ENCODE assay signal across 8 cellular contexts in the genomic region with DNA sequence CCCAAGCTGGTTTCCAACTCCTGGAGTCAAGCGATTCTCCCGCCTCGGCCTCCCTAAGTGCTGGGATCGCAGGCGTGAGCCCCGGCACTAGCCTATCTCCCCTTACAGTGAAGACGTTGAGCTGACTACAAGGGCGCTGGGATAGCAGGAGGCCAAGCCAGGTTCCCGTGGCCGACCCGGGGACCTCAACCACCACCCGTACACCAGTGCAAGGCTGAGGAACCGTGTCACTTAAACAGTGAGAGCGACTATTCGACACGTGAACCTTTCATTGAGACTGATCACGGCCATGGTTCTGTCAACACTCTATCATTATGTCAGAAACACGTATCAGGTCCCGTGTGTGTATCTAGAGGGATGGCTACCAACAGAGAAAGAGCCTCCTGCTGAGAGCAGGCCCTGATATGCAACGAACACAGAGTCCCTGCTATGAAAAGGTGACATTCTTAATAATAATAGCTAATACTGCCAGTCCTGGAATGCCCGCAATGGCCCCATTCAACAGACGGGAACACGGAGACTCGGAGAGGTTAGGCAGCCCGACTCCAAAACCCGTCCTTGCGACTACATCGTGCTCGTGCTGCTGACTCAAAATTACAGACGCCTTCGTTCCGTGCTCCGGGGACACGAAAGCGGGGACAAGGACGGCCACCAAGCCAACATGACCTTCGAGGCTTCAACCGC.
DNase-seq lines count a peak whose midpoint lies in the region; ATAC-seq and TF ChIP-seq lines count a peak whose summit lies in the region.

No MANE protein-coding gene starts in this region.

- in situ Hi-C loops in astrocyte of the spinal cord (cut with HindIII; ENCODE audit: low sequenced_read_pairs) = no loop called here

- no peak for TF ChIP-seq CTCF in astrocyte of the spinal cord (IDR thresholded peaks at IDR 0.05; ENCODE audit: low read depth, low read length)

- H3K4me3 ChIP-seq in astrocyte of the spinal cord (ENCODE audit: low read depth, low read length) (peak overlapping the region; percentile 82), stomach smooth muscle (ENCODE audit: low read length in 2 of 2) (peak overlapping the region; percentile 79 to 91)

- peak overlapping the region; percentile 98 for H3K27ac ChIP-seq in stomach smooth muscle (ENCODE audit: low read length)

- peak overlapping the region; percentile 95 to 96 for H3K9ac ChIP-seq in stomach smooth muscle (ENCODE audit: low read length in 2 of 2)

- no peaks in the 10 kb centered on the region for H3K27me3 ChIP-seq in stomach smooth muscle (ENCODE audit: control insufficient read depth in 1 of 2, insufficient read depth in 2 of 2, low read length in 2 of 2)

- H3K36me3 ChIP-seq in stomach smooth muscle (ENCODE audit: control insufficient read depth in 2 of 2, insufficient read depth in 2 of 2, low read length in 2 of 2) = no peaks in the 10 kb centered on the region

- DNase-seq in activated CD8-positive, alpha-beta memory T cell treated with anti-CD3 and anti-CD28 coated beads for 24 hours = peak; percentile 62
- DNase-seq in activated CD8-positive, alpha-beta memory T cell treated with anti-CD3 and anti-CD28 coated beads, Interleukin-2, amount 50 U/mL, for 4 hours = no peak
- DNase-seq in NCI-H748 treated with DMSO at 0.1 percent for 48 hours (lab: John Stamatoyannopoulos, UW) (peak; percentile 32), astrocyte of the spinal cord (ENCODE audit: low read depth, low spot score) (no peak), iris pigment epithelial cell (ENCODE audit: low read depth) (peak; percentile 23)

- no peak for ATAC-seq in GM19328 (IDR thresholded peaks at IDR 0.05; ENCODE audit: unreplicated experiment)
- ATAC-seq in GM19035 (IDR thresholded peaks at IDR 0.05; ENCODE audit: unreplicated experiment) = no peak

- H3K4me1 ChIP-seq in stomach smooth muscle (ENCODE audit: control insufficient read depth, insufficient read depth, low read length) = peaks cover 38% of the 10 kb centered on the region

- no peaks in the 10 kb centered on the region for H3K9me3 ChIP-seq in stomach smooth muscle (ENCODE audit: control insufficient read depth in 2 of 2, low read length in 2 of 2)

Comparison
In these comparisons a context has a peak if more than half of its experiments do, and no peak if none do; other contexts are left out.
1. DNase-seq: peak in activated CD8-positive, alpha-beta memory T cell treated with anti-CD3 and anti-CD28 coated beads for 24 hours (single experiment), NCI-H748 treated with DMSO at 0.1 percent for 48 hours (single experiment) and iris pigment epithelial cell (single experiment); none in activated CD8-positive, alpha-beta memory T cell treated with anti-CD3 and anti-CD28 coated beads, Interleukin-2, amount 50 U/mL, for 4 hours (single experiment) and astrocyte of the spinal cord (single experiment).